ENCODE assay signal across 9 cellular contexts in the genomic region with DNA sequence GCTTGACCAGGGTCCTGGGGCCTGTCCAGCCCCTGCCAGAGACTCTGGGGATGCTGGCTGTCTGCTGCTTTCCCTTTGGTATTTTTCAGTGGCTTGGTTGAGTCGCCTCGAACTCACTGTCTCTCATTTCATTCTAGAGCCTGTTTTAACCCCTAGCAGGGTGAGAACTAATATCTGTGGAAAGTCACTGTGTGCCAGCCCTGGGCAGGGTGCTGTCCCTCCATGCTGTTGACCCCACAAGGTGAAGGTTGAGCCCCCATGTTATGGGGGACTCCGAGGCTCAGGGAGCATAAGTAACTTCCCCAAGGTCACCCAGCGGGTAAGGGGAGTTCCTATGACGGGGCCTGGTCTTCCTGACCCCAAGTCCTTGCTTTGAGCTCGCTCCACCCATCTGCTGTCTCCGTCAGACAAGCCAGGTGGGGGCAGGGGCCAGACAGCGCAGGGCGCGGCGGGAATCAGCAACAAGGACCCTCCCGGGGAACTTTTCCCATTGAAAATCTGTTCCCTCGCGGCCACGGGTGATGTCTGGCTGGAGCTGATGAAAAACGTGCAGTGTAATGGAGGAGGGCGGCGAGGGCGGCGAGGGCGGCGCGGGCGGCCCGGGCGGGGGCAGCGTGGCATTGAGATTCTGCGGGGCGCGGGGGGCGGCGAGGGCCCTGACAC. TPM values are rescaled to one million over a fixed set of nuclear protein-coding genes. Genes with fewer than 3 reads are reported as not detected.
DNase-seq lines count a peak whose midpoint lies in the region; ATAC-seq, FAIRE-seq and TF ChIP-seq lines count a peak whose summit lies in the region.
"Had no signal": no experiment of that assay in that cellular context is flagged by ENCODE, and none has a peak within 500 bp of the region (broad histone marks: within the 10 kb centered on the region; RNA-seq: fewer than 3 reads in every experiment).

No MANE protein-coding gene starts in this region.

- H3K4me1 Mint-ChIP-seq in astrocyte (ENCODE audit: low read depth, unreplicated experiment) = peaks cover 4% of the 10 kb centered on the region

- H3K79me2 ChIP-seq in astrocyte (ENCODE audit: insufficient read depth, low read length) (no peaks in the 10 kb centered on the region), HepG2 (ENCODE audit: insufficient read depth, low read length) (no peaks in the 10 kb centered on the region)

- no peak overlapping the region for H3K27ac ChIP-seq in astrocyte (ENCODE audit: low read depth, low read length)
- no peak overlapping the region for H3K27ac ChIP-seq in HepG2 (ENCODE audit: extremely low read length, insufficient read depth, low read length)
- H3K27ac ChIP-seq in upper lobe of left lung = peak overlapping the region in 1 of 4 donors; percentile 9

- H3K4me3 ChIP-seq in astrocyte (ENCODE audit: insufficient read depth, low read depth, low read length) = peak overlapping the region; percentile 58
- peak overlapping the region; percentile 52 to 75 (median 71) for H3K4me3 ChIP-seq in HepG2 (replicated peaks in 1 of 3; ENCODE audit: insufficient read depth in 1 of 3, low read depth in 2 of 3, low read length in 3 of 3)
- H3K4me3 ChIP-seq in upper lobe of left lung = peak overlapping the region; percentile 40 to 66 (median 62)

- POLR2A ChIA-PET in HepG2 (lab: Yijun Ruan, JAX) = no interaction called here

- peaks cover 26% of the 10 kb centered on the region for H3K27me3 Mint-ChIP-seq in astrocyte (ENCODE audit: low read depth, unreplicated experiment)

- no peak for FAIRE-seq in astrocyte (lab: Jason Lieb, UNC)
- no peak for FAIRE-seq in HepG2 (lab: Jason Lieb, UNC)
- FAIRE-seq: TTC549 had no signal

- no TSS peak for BruUV-seq in HepG2 (replicated peaks; lab: Mats Ljungman, UMichigan)

- intact Hi-C loops in HepG2 (cut with micrococcal nuclease; ENCODE audit: unreplicated experiment) = no loop called here

- H3K27ac Mint-ChIP-seq in astrocyte (ENCODE audit: unreplicated experiment) = no peak overlapping the region

- no peak for TF ChIP-seq EP300 in HepG2 (IDR thresholded peaks at IDR 0.05; ENCODE audit: low read depth in 2 of 2, low read length in 2 of 2)
- TF ChIP-seq EP300 in HepG2 (CRISPR knock-in tag; IDR thresholded peaks at IDR 0.05; ENCODE audit: borderline replicate concordance) = no peak
- no peak for TF ChIP-seq EP300 in upper lobe of left lung (IDR thresholded peaks at IDR 0.05)

- H2AFZ ChIP-seq in astrocyte (ENCODE audit: low read depth, low read length) (peak overlapping the region; percentile 77), HepG2 (ENCODE audit: low read length) (no peak overlapping the region)

- no peaks in the 10 kb centered on the region for H3K36me3 Mint-ChIP-seq in astrocyte (ENCODE audit: low read depth, unreplicated experiment)

- peak overlapping the region; percentile 55 for H3K9ac ChIP-seq in astrocyte (ENCODE audit: low read length)
- H3K9ac ChIP-seq in HepG2 (ENCODE audit: insufficient read depth, low read depth, low read length) = peak overlapping the region; percentile 45; the same call in 1 of the 2 replicates

- WGBS in HepG2 (ENCODE audit: low lambda C conversion rate) = 1% methylated on average over 28 of the region's 32 CpGs
- 6 to 16% methylated on average over 17 to 28 of the region's 32 CpGs for WGBS in upper lobe of left lung, 2 donors

- H3K4me1 ChIP-seq in astrocyte (ENCODE audit: insufficient read depth, low read length) (peaks cover 22% of the 10 kb centered on the region), HepG2 (ENCODE audit: insufficient read depth, low read length) (peaks cover 67% of the 10 kb centered on the region), upper lobe of left lung (peaks cover 33 to 38% (median 37%) of the 10 kb centered on the region in 4 donors)

- in situ Hi-C loops in HepG2 (cut with HindIII; ENCODE audit: extremely low pct_ligation_motif_present, low pct_unique_long_range_greater_than_20kb) = loop anchor here (5.0 to 25.0 kb wide), 2 partner anchors 96 to 231 kb away; no protein-coding TSS in a partner anchor

- no peak for TF ChIP-seq POLR2A in HepG2 (IDR thresholded peaks at IDR 0.05; ENCODE audit: insufficient read depth in 1 of 2, low read depth in 2 of 2, low read length in 2 of 2)
- no peak for TF ChIP-seq POLR2A in upper lobe of left lung (IDR thresholded peaks at IDR 0.05)

- peaks cover 10% of the 10 kb centered on the region for H4K20me1 ChIP-seq in astrocyte (ENCODE audit: insufficient read depth, low read length)
- no peaks in the 10 kb centered on the region for H4K20me1 ChIP-seq in HepG2 (ENCODE audit: insufficient read depth, low read length)

- H3K9me3 ChIP-seq in astrocyte (ENCODE audit: insufficient read depth, low read depth, low read length) (no peaks in the 10 kb centered on the region), HepG2 (ENCODE audit: low read length) (no peaks in the 10 kb centered on the region), upper lobe of left lung (no peaks in the 10 kb centered on the region)

- no peak for TF ChIP-seq CTCF in astrocyte (IDR thresholded peaks at IDR 0.05; ENCODE audit: insufficient read depth, low read depth, low read length)
- TF ChIP-seq CTCF in HepG2 (CRISPR knock-in tag; IDR thresholded peaks at IDR 0.05) = no peak; the same call in 1 of the 2 replicates
- no peak for TF ChIP-seq CTCF in upper lobe of left lung (IDR thresholded peaks at IDR 0.05)

- H3K4me3 Mint-ChIP-seq in astrocyte (ENCODE audit: unreplicated experiment) = peak overlapping the region; percentile 91

- H3K36me3 ChIP-seq in astrocyte (ENCODE audit: insufficient read depth, low read length) = peaks cover under 1% of the 10 kb centered on the region
- no peaks in the 10 kb centered on the region for H3K36me3 ChIP-seq in HepG2 (replicated peaks in 1 of 2; ENCODE audit: control insufficient read depth in 1 of 2, insufficient read depth in 2 of 2, low read length in 2 of 2)
- peaks cover 0 to 1% (median under 1%) of the 10 kb centered on the region in 4 donors for H3K36me3 ChIP-seq in upper lobe of left lung

- TF ChIP-seq RAD21 in HepG2 (CRISPR knock-in tag; IDR thresholded peaks at IDR 0.05) = no peak

- H3K27me3 ChIP-seq in astrocyte (ENCODE audit: insufficient read depth, low read length) = no peaks in the 10 kb centered on the region
- peaks cover 0 to 16% of the 10 kb centered on the region in 2 experiments; a peak in 2 of 5 replicates for H3K27me3 ChIP-seq in HepG2 (ENCODE audit: control insufficient read depth in 1 of 2, insufficient read depth in 2 of 2, low read length in 2 of 2)
- peaks cover 0 to 10% (median 1%) of the 10 kb centered on the region in 4 donors for H3K27me3 ChIP-seq in upper lobe of left lung

- H3K4me2 ChIP-seq in astrocyte (ENCODE audit: low read length) (peak overlapping the region; percentile 84), HepG2 (ENCODE audit: low read depth, low read length) (peak overlapping the region; percentile 95)

- DNase-seq in ELR (ENCODE audit: low read depth) (peak; percentile 45), M059J (ENCODE audit: low read depth) (peak; percentile 15), astrocyte (ENCODE audit: low read depth) (no peak), HepG2 (ENCODE audit: low spot score) (no peak), upper lobe of left lung (no peak), H4 (ENCODE audit: low spot score) (no peak), NCI-H774 (lab: John Stamatoyannopoulos, UW) (no peak), cerebellar nuclear complex (lab: John Stamatoyannopoulos, UW) (no peak)

- CTCF ChIA-PET in HepG2 (lab: Yijun Ruan, JAX; ENCODE audit: low intra/inter-chr PET ratio, low total read pairs) = interaction anchor here (1.0 to 4.8 kb wide), 4 partner anchors 98 to 243 kb away, joined by 3 to 24 read pairs (median 4); a partner anchor contains a TSS

- ATAC-seq in HepG2 (no peak; the same call in 2 of the 3 replicates), upper lobe of left lung (ENCODE audit: low FRiP score in 2 of 2) (peak in 1 of 2 donors; percentile 3)

- no peaks in the 10 kb centered on the region for H3K9me3 Mint-ChIP-seq in astrocyte (ENCODE audit: unreplicated experiment)

RNA-seq across cellular contexts. Expression of a gene that starts 32.8 kb away (rescaled TPM):
- total RNA-seq in M059J (2014; rRNA removed; shearing (Covaris generic)) = 19.2 and 22.2 TPM in 2 replicates
- total RNA-seq in astrocyte = 34.8 and 43.3 TPM in 2 replicates
- 29.2 and 31.1 TPM in 2 replicates for total RNA-seq in HepG2 (2016; rRNA removed; fragmentation: Illumina TruSeq; extraction: Trizol)
- 17.8 and 18.9 TPM in 2 replicates for total RNA-seq in HepG2 (2016; cell fraction: cytosol; rRNA removed; fragmentation: Illumina TruSeq; extraction: Trizol; ENCODE audit: low read depth)
- 29.3 and 30.4 TPM in 2 replicates for total RNA-seq in HepG2 (2016; cell fraction: insoluble cytoplasmic fraction; rRNA removed; fragmentation: Illumina TruSeq; extraction: Trizol)
- total RNA-seq in HepG2 (2016; cell fraction: membrane; rRNA removed; fragmentation: Illumina TruSeq; extraction: Trizol) = 31.0 and 36.7 TPM in 2 replicates
- total RNA-seq in HepG2 (2016; cell fraction: nucleus; rRNA removed; fragmentation: Illumina TruSeq; extraction: Trizol) = 13.3 and 14.3 TPM in 2 replicates
- polyA plus RNA-seq in HepG2 (2011; rRNA removed) = 25.9 and 30.2 TPM in 2 replicates
- polyA plus RNA-seq in HepG2 (2011; cell fraction: cytosol; rRNA removed) = 27.0 and 35.9 TPM in 2 replicates
- 35.9 and 42.1 TPM in 2 replicates for polyA plus RNA-seq in HepG2 (2011; cell fraction: nucleus; rRNA removed)
- polyA plus RNA-seq in HepG2 (2012) = 21.9 and 25.6 TPM in 2 replicates
- polyA plus RNA-seq in HepG2 (2016; cell fraction: cytosol; fragmentation: Illumina TruSeq; extraction: Trizol; ENCODE audit: low read depth) = 14.2 and 18.1 TPM in 2 replicates
- 30.0 and 35.6 TPM in 2 replicates for polyA plus RNA-seq in HepG2 (2016; cell fraction: insoluble cytoplasmic fraction; fragmentation: Illumina TruSeq; extraction: Trizol; ENCODE audit: low read depth)
- polyA plus RNA-seq in HepG2 (2016; cell fraction: membrane; fragmentation: Illumina TruSeq; extraction: Trizol; ENCODE audit: low read depth) = 26.8 and 28.1 TPM in 2 replicates
- polyA plus RNA-seq in HepG2 (2016; cell fraction: nucleus; fragmentation: Illumina TruSeq; extraction: Trizol; ENCODE audit: insufficient read depth, low read depth) = 28.5 and 31.2 TPM in 2 replicates
- 34.7 and 107 TPM in 2 replicates for polyA minus RNA-seq in HepG2 (2011; rRNA and poly(A)+ RNA removed; ENCODE audit: low replicate concordance)
- 36.1 and 39.1 TPM in 2 replicates for polyA minus RNA-seq in HepG2 (2011; cell fraction: cytosol; rRNA and poly(A)+ RNA removed)
- 14.9 and 19.5 TPM in 2 replicates for polyA minus RNA-seq in HepG2 (2011; cell fraction: nucleus; rRNA and poly(A)+ RNA removed)
- total RNA-seq in upper lobe of left lung = 10 to 100 TPM; 16.0 to 29.3 (median 22.2) TPM
- total RNA-seq in H4 (2014; rRNA removed; shearing (Covaris generic)) = 29.3 and 39.8 TPM in 2 replicates

RNA-seq across cellular contexts. Expression of a gene that starts 42.5 kb away (rescaled TPM):
- total RNA-seq in M059J (2014; rRNA removed; shearing (Covaris generic)) = 83.4 and 95.0 TPM in 2 replicates
- total RNA-seq in astrocyte = 114 and 130 TPM in 2 replicates
- total RNA-seq in HepG2 (2016; rRNA removed; fragmentation: Illumina TruSeq; extraction: Trizol) = 142 and 194 TPM in 2 replicates
- total RNA-seq in HepG2 (2016; cell fraction: cytosol; rRNA removed; fragmentation: Illumina TruSeq; extraction: Trizol; ENCODE audit: low read depth) = 26.5 and 28.3 TPM in 2 replicates
- 140 and 195 TPM in 2 replicates for total RNA-seq in HepG2 (2016; cell fraction: insoluble cytoplasmic fraction; rRNA removed; fragmentation: Illumina TruSeq; extraction: Trizol)
- total RNA-seq in HepG2 (2016; cell fraction: membrane; rRNA removed; fragmentation: Illumina TruSeq; extraction: Trizol) = 38.6 and 40.6 TPM in 2 replicates
- total RNA-seq in HepG2 (2016; cell fraction: nucleus; rRNA removed; fragmentation: Illumina TruSeq; extraction: Trizol) = 107 and 123 TPM in 2 replicates
- 71.9 and 75.7 TPM in 2 replicates for polyA plus RNA-seq in HepG2 (2011; rRNA removed)
- 38.6 and 40.9 TPM in 2 replicates for polyA plus RNA-seq in HepG2 (2011; cell fraction: cytosol; rRNA removed)
- polyA plus RNA-seq in HepG2 (2011; cell fraction: nucleus; rRNA removed) = 44.4 and 51.3 TPM in 2 replicates
- polyA plus RNA-seq in HepG2 (2012) = 109 and 117 TPM in 2 replicates
- polyA plus RNA-seq in HepG2 (2016; cell fraction: cytosol; fragmentation: Illumina TruSeq; extraction: Trizol; ENCODE audit: low read depth) = 13.3 and 16.4 TPM in 2 replicates
- 189 and 216 TPM in 2 replicates for polyA plus RNA-seq in HepG2 (2016; cell fraction: insoluble cytoplasmic fraction; fragmentation: Illumina TruSeq; extraction: Trizol; ENCODE audit: low read depth)
- 22.9 and 24.5 TPM in 2 replicates for polyA plus RNA-seq in HepG2 (2016; cell fraction: membrane; fragmentation: Illumina TruSeq; extraction: Trizol; ENCODE audit: low read depth)
- 111 and 125 TPM in 2 replicates for polyA plus RNA-seq in HepG2 (2016; cell fraction: nucleus; fragmentation: Illumina TruSeq; extraction: Trizol; ENCODE audit: insufficient read depth, low read depth)
- polyA minus RNA-seq in HepG2 (2011; rRNA and poly(A)+ RNA removed; ENCODE audit: low replicate concordance) = 63.5 and 95.4 TPM in 2 replicates
- 254 and 276 TPM in 2 replicates for polyA minus RNA-seq in HepG2 (2011; cell fraction: cytosol; rRNA and poly(A)+ RNA removed)
- polyA minus RNA-seq in HepG2 (2011; cell fraction: nucleus; rRNA and poly(A)+ RNA removed) = 44.7 and 70.7 TPM in 2 replicates
- 100 to 1,000 TPM in 3 of 6 donors, 10 to 100 TPM in 3; 55.1 to 132 (median 92.3) TPM for total RNA-seq in upper lobe of left lung
- total RNA-seq in H4 (2014; rRNA removed; shearing (Covaris generic)) = 119 and 163 TPM in 2 replicates

RNA-seq across cellular contexts. Expression of a gene that starts 50.5 kb away (rescaled TPM):
- total RNA-seq in M059J (2014; rRNA removed; shearing (Covaris generic)) = 14.7 and 21.4 TPM in 2 replicates
- total RNA-seq in astrocyte (not detected in 2 replicates), HepG2 (2016; rRNA removed; fragmentation: Illumina TruSeq; extraction: Trizol) (0.11 TPM in 1 of 2 replicates, not detected in the other), upper lobe of left lung (under 1 TPM in 1 of 6 donors, not detected in 5; 0.44 TPM)
- total RNA-seq in HepG2 (2016; cell fraction: cytosol; rRNA removed; fragmentation: Illumina TruSeq; extraction: Trizol; ENCODE audit: low read depth) = not detected in 2 replicates
- total RNA-seq in HepG2 (2016; cell fraction: insoluble cytoplasmic fraction; rRNA removed; fragmentation: Illumina TruSeq; extraction: Trizol) = not detected in 2 replicates
- total RNA-seq in HepG2 (2016; cell fraction: membrane; rRNA removed; fragmentation: Illumina TruSeq; extraction: Trizol) = 0.14 TPM in 1 of 2 replicates, not detected in the other
- total RNA-seq in HepG2 (2016; cell fraction: nucleus; rRNA removed; fragmentation: Illumina TruSeq; extraction: Trizol) = not detected in 2 replicates
- polyA plus RNA-seq in HepG2 (2011; rRNA removed) = 0.07 and 0.11 TPM in 2 replicates
- polyA plus RNA-seq in HepG2 (2011; cell fraction: cytosol; rRNA removed) = 0.10 and 0.20 TPM in 2 replicates
- 0.14 TPM in 1 of 2 replicates, not detected in the other for polyA plus RNA-seq in HepG2 (2011; cell fraction: nucleus; rRNA removed)
- polyA plus RNA-seq in HepG2 (2012) = 0.24 TPM in 1 of 2 replicates, not detected in the other
- 0.38 and 0.43 TPM in 2 replicates for polyA plus RNA-seq in HepG2 (2016; cell fraction: cytosol; fragmentation: Illumina TruSeq; extraction: Trizol; ENCODE audit: low read depth)
- not detected in 2 replicates for polyA plus RNA-seq in HepG2 (2016; cell fraction: insoluble cytoplasmic fraction; fragmentation: Illumina TruSeq; extraction: Trizol; ENCODE audit: low read depth)
- 0.15 and 0.29 TPM in 2 replicates for polyA plus RNA-seq in HepG2 (2016; cell fraction: membrane; fragmentation: Illumina TruSeq; extraction: Trizol; ENCODE audit: low read depth)
- not detected in 2 replicates for polyA plus RNA-seq in HepG2 (2016; cell fraction: nucleus; fragmentation: Illumina TruSeq; extraction: Trizol; ENCODE audit: insufficient read depth, low read depth)
- 1.1 TPM in 1 of 2 replicates, not detected in the other for polyA minus RNA-seq in HepG2 (2011; rRNA and poly(A)+ RNA removed; ENCODE audit: low replicate concordance)
- not detected in 2 replicates for polyA minus RNA-seq in HepG2 (2011; cell fraction: cytosol; rRNA and poly(A)+ RNA removed)
- not detected in 2 replicates for polyA minus RNA-seq in HepG2 (2011; cell fraction: nucleus; rRNA and poly(A)+ RNA removed)
- total RNA-seq in H4 (2014; rRNA removed; shearing (Covaris generic)) = 5.3 and 7.1 TPM in 2 replicates

Comparison
In these comparisons a context has a peak if more than half of its experiments do, and no peak if none do; other contexts are left out.
1. DNase-seq: peak in ELR (single experiment) and M059J (single experiment); none in astrocyte (single experiment), HepG2 (single experiment), upper lobe of left lung (0 of 2), H4 (single experiment), NCI-H774 (single experiment) and cerebellar nuclear complex (0 of 2).
2. Peak in every context shown above with its lines, with median percentiles within 50 percentile points of each other: H3K4me3 ChIP-seq.